Comparison of ENCODE assay signal across 8 cellular contexts in genomic region chr6:13573255-13573654, GRCh38. TPM values are rescaled to one million over a fixed set of nuclear protein-coding genes. Genes with fewer than 3 reads are reported as not detected.
A peak's percentile ranks its signal among the peaks of the same experiment; 100 is the strongest.
DNase-seq lines count a peak whose midpoint lies in the region; ATAC-seq and TF ChIP-seq lines count a peak whose summit lies in the region.

No MANE protein-coding gene starts in this region.

- POLR2A ChIA-PET in BJ (lab: Charles Lee): no interaction called here

- TF ChIP-seq CTCF in BJ (IDR thresholded peaks at IDR 0.05; ENCODE audit: insufficient read depth, low read depth, low read length) (no peak), MM.1S (IDR thresholded peaks at IDR 0.05; ENCODE audit: low read length) (no peak), neural crest cell (conservative IDR thresholded peaks at IDR 0.05) (no peak)

- H3K79me2 ChIP-seq in MM.1S (ENCODE audit: low read length): peaks cover 3% of the 10 kb centered on the region; the same call in 1 of the 2 replicates

- H2AFZ ChIP-seq in MM.1S (ENCODE audit: low read length): peak overlapping the region; percentile 39

- no peaks in the 10 kb centered on the region for H3K9me2 ChIP-seq in MM.1S (replicated peaks; ENCODE audit: insufficient read depth, low read length)

- CTCF ChIA-PET in BJ (lab: Yijun Ruan, JAX): interaction anchor here (0.5 to 2.2 kb wide), 7 partner anchors 9 to 494 kb away, joined by 3 to 11 read pairs (median 3); no protein-coding TSS in a partner anchor

- peaks cover 6% of the 10 kb centered on the region for H3K4me1 ChIP-seq in MM.1S (ENCODE audit: low read length)
- peaks cover 7 to 9% of the 10 kb centered on the region in 2 donors for H3K4me1 ChIP-seq in duodenal mucosa (ENCODE audit: control insufficient read depth in 1 of 2, insufficient read depth in 2 of 2, low read length in 2 of 2)

- peaks cover 5% of the 10 kb centered on the region for H3K9me3 Mint-ChIP-seq in neural crest cell

- peaks cover 27% of the 10 kb centered on the region for H3K4me1 Mint-ChIP-seq in neural crest cell

- no peaks in the 10 kb centered on the region for H3K27me3 Mint-ChIP-seq in neural crest cell (ENCODE audit: low read depth)

- no peak overlapping the region for H3K27ac Mint-ChIP-seq in neural crest cell (ENCODE audit: unreplicated experiment)

- ATAC-seq in GM21723 (IDR thresholded peaks at IDR 0.05; ENCODE audit: unreplicated experiment) (no peak), HG03045 (IDR thresholded peaks at IDR 0.05; ENCODE audit: unreplicated experiment) (no peak)

- H3F3A ChIP-seq in MM.1S (ENCODE audit: insufficient read depth, low read length): peaks cover 13% of the 10 kb centered on the region

- H3K27me3 ChIP-seq in BJ (ENCODE audit: control insufficient read depth, insufficient read depth, low read length) (peaks cover 1% of the 10 kb centered on the region), MM.1S (replicated peaks; ENCODE audit: insufficient read depth, low read length) (no peaks in the 10 kb centered on the region), duodenal mucosa (ENCODE audit: control insufficient read depth in 1 of 2, insufficient read depth in 2 of 2, low read length in 2 of 2) (no peaks in the 10 kb centered on the region)

- no peaks in the 10 kb centered on the region for H3K36me3 ChIP-seq in BJ (ENCODE audit: control insufficient read depth, insufficient read depth, low read length)
- no peaks in the 10 kb centered on the region for H3K36me3 ChIP-seq in MM.1S (replicated peaks; ENCODE audit: insufficient read depth, low read length)
- H3K36me3 ChIP-seq in duodenal mucosa (ENCODE audit: control insufficient read depth in 1 of 2, insufficient read depth in 2 of 2, low read length in 2 of 2): no peaks in the 10 kb centered on the region

- no peaks in the 10 kb centered on the region for H4K20me1 ChIP-seq in MM.1S (ENCODE audit: insufficient read depth, low read length)

- H3K4me3 Mint-ChIP-seq in neural crest cell: peak overlapping the region; percentile 90

- peaks cover 5% of the 10 kb centered on the region for H3K36me3 Mint-ChIP-seq in neural crest cell (ENCODE audit: low read depth)

- H3K9ac ChIP-seq in MM.1S (ENCODE audit: low read length) (peak overlapping the region; percentile 94; the same call in 1 of the 2 replicates), duodenal mucosa (ENCODE audit: low read depth in 1 of 2, low read length in 2 of 2) (peak overlapping the region; percentile 77 to 95)

- H3K4me3 ChIP-seq in BJ (ENCODE audit: low read depth, low read length) (peak overlapping the region; percentile 90), MM.1S (ENCODE audit: low read length) (peak overlapping the region; percentile 92), duodenal mucosa (ENCODE audit: low read depth in 1 of 2, low read length in 2 of 2) (peak overlapping the region; percentile 87)

- H3K9me3 ChIP-seq in MM.1S (replicated peaks; ENCODE audit: insufficient read depth, low read length) (no peaks in the 10 kb centered on the region), duodenal mucosa (ENCODE audit: control insufficient read depth in 1 of 2, low read length in 2 of 2) (peaks cover 2 to 5% of the 10 kb centered on the region in 2 donors)

- DNase-seq in BJ (ENCODE audit: low read depth): no peak
- DNase-seq in MM.1S: no peak
- DNase-seq in neural crest cell (ENCODE audit: low read depth, low spot score): no peak
- no peak for DNase-seq in stimulated activated naive CD4-positive, alpha-beta T cell (lab: John Stamatoyannopoulos, UW)
- DNase-seq in NCI-H526 treated with DMSO at 0.1 percent for 48 hours (lab: John Stamatoyannopoulos, UW): no peak

- H3K4me2 ChIP-seq in MM.1S (ENCODE audit: low read depth, low read length): peak overlapping the region; percentile 92

- H3K27ac ChIP-seq in MM.1S (ENCODE audit: low read length) (no peak overlapping the region; the same call in 1 of the 2 replicates), duodenal mucosa (ENCODE audit: low read depth, low read length) (no peak overlapping the region)

RNA-seq across cellular contexts. Expression of gene SIRT5, which starts 1.1 kb away (rescaled TPM):
- polyA plus RNA-seq in BJ (2011; rRNA removed): 4.6 and 7.2 TPM in 2 replicates
- polyA minus RNA-seq in BJ (2011; rRNA and poly(A)+ RNA removed): 3.6 and 3.7 TPM in 2 replicates
- 8.8 and 10.3 TPM in 2 replicates for total RNA-seq in neural crest cell

RNA-seq across cellular contexts. Expression of gene NOL7, which starts 41.9 kb away (rescaled TPM):
- polyA plus RNA-seq in BJ (2011; rRNA removed): 20.1 and 34.0 TPM in 2 replicates
- 2.1 and 4.0 TPM in 2 replicates for polyA minus RNA-seq in BJ (2011; rRNA and poly(A)+ RNA removed)
- 54.7 and 63.6 TPM in 2 replicates for total RNA-seq in neural crest cell
